In genomic region chr4:142379277-142380051, GRCh38 we compare ENCODE assay signal across 8 cellular contexts.
DNase-seq lines count a peak whose midpoint lies in the region; ATAC-seq lines count a peak whose summit lies in the region.

No MANE protein-coding gene starts in this region.

- ATAC-seq in activated T-cell treated with anti-CD3 and anti-CD28 coated beads, Interleukin-2, amount 50 U/mL, for 72 hours (replicated peaks in 1 of 2) = no peak
- no peak for ATAC-seq in HG03196 (IDR thresholded peaks at IDR 0.05; ENCODE audit: unreplicated experiment)

- H3K4me3 ChIP-seq in H7 (ENCODE audit: insufficient read depth, low read depth, low read length) = no peak overlapping the region

- no peaks in the 10 kb centered on the region for H3K27me3 Mint-ChIP-seq in activated T-cell treated with anti-CD3 and anti-CD28 coated beads, Interleukin-2, amount 50 U/mL, for 72 hours (ENCODE audit: low read depth)

- peaks cover 79% of the 10 kb centered on the region for H3K4me1 Mint-ChIP-seq in activated T-cell treated with anti-CD3 and anti-CD28 coated beads, Interleukin-2, amount 50 U/mL, for 72 hours (ENCODE audit: low read depth)

- peak overlapping the region; percentile 89 for H3K27ac Mint-ChIP-seq in activated T-cell treated with anti-CD3 and anti-CD28 coated beads, Interleukin-2, amount 50 U/mL, for 72 hours

- no peaks in the 10 kb centered on the region for H3K36me3 ChIP-seq in H7 (replicated peaks; ENCODE audit: control insufficient read depth, insufficient read depth, low read length)

- H3K4me3 Mint-ChIP-seq in activated T-cell treated with anti-CD3 and anti-CD28 coated beads, Interleukin-2, amount 50 U/mL, for 72 hours = peak overlapping the region; percentile 6 to 55

- H3K9me3 Mint-ChIP-seq in activated T-cell treated with anti-CD3 and anti-CD28 coated beads, Interleukin-2, amount 50 U/mL, for 72 hours = no peaks in the 10 kb centered on the region

- DNase-seq in activated T-cell treated with anti-CD3 and anti-CD28 coated beads, Interleukin-2, amount 50 U/mL, for 72 hours = no peak
- no peak for DNase-seq in activated T-cell treated with anti-CD3 and anti-CD28 coated beads for 4 hours
- DNase-seq in SW480 (ENCODE audit: low spot score) = peak; percentile 48
- DNase-seq in fibroblast of the conjunctiva (ENCODE audit: low read depth) = peak; percentile 61
- peak; percentile 24 for DNase-seq in stromal cell of bone marrow (ENCODE audit: low read depth)
- DNase-seq in stimulated activated CD4-positive, alpha-beta T cell treated with anti-CD3 and anti-CD28 coated beads, Interleukin-1b, Interleukin-23, amount 100 ng/mL, for 48 hours = no peak
- DNase-seq in H7 = no peak

- H3K36me3 Mint-ChIP-seq in activated T-cell treated with anti-CD3 and anti-CD28 coated beads, Interleukin-2, amount 50 U/mL, for 72 hours (ENCODE audit: insufficient read depth in 2 of 2) = peaks cover 2 to 14% of the 10 kb centered on the region in 2 donors

- H3K27me3 ChIP-seq in H7 (ENCODE audit: control insufficient read depth, insufficient read depth, low read length) = no peaks in the 10 kb centered on the region

Comparison
In these comparisons a context has a peak if more than half of its experiments do, and no peak if none do; other contexts are left out.
1. DNase-seq: peak in SW480 (single experiment), fibroblast of the conjunctiva (single experiment) and stromal cell of bone marrow (single experiment); none in activated T-cell treated with anti-CD3 and anti-CD28 coated beads, Interleukin-2, amount 50 U/mL, for 72 hours (0 of 2), activated T-cell treated with anti-CD3 and anti-CD28 coated beads for 4 hours (single experiment), stimulated activated CD4-positive, alpha-beta T cell treated with anti-CD3 and anti-CD28 coated beads, Interleukin-1b, Interleukin-23, amount 100 ng/mL, for 48 hours (single experiment) and H7 (single experiment).